Comparison of ENCODE assay signal across 8 cellular contexts in the genomic region with DNA sequence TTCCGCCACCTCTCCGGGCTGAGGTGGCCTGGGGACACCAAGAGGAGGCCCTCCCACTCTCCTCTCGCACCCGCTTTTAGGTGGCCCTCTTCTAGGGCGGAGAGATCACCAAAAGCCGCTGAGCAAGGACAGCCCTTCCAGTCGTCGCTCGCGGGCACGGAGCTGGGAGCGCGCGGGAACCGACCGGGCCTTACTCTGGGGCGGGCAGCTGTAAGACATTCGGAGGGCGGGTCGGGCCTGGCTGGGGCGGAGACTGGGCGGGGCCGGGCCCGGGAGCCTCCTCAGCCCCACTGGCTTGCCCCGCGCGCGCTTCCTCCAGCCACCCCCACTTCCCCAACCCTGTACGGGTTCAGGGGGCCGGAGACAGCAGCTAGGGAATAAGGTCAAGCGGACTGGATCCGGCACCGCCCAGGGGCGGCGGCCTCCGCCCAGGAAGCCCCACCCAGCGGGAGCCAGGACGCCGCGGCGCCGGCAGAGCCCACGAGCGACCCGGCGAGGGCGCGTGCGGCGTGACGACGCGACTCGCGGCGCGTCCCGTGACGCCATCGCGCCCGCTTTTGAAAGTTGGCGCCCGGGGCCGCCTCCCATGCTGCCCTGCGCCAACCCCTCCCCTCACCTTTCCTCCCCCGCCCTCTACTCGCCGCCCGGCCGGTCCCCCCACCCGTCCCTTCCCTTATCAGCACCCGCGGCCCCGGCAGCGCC. TPM values are rescaled to one million over a fixed set of nuclear protein-coding genes. Genes with fewer than 3 reads are reported as not detected.
A peak's percentile ranks its signal among the peaks of the same experiment; 100 is the strongest.
DNase-seq lines count a peak whose midpoint lies in the region; ATAC-seq and TF ChIP-seq lines count a peak whose summit lies in the region.

No MANE protein-coding gene starts in this region.

- TF ChIP-seq POLR2A in esophagus muscularis mucosa (IDR thresholded peaks at IDR 0.05; ENCODE audit: low read depth), result no peak

- H3K27me3 ChIP-seq in PC-9 (ENCODE audit: insufficient read depth, low read depth) (no peaks in the 10 kb centered on the region), esophagus muscularis mucosa (no peaks in the 10 kb centered on the region)

- peak overlapping the region; percentile 61 for H3K4me3 ChIP-seq in PC-9
- H3K4me3 ChIP-seq in esophagus muscularis mucosa, result peak overlapping the region; percentile 78 to 98 (median 88)

- H3K9me2 ChIP-seq in PC-9 (ENCODE audit: insufficient read depth), result no peaks in the 10 kb centered on the region

- peaks cover 44% of the 10 kb centered on the region for H3K79me2 ChIP-seq in PC-9 (ENCODE audit: low read depth)

- H3K4me2 ChIP-seq in PC-9, result peak overlapping the region; percentile 76

- POLR2A ChIA-PET in PC-9 (lab: Charles Lee; ENCODE audit: unreplicated experiment), result interaction anchor here (0.7 kb wide), 2 partner anchors 153 to 321 kb away, joined by 3 read pairs; no protein-coding TSS in a partner anchor

- H3K4me1 ChIP-seq in PC-9 (replicated peaks; ENCODE audit: insufficient read depth), result peaks cover 24% of the 10 kb centered on the region
- H3K4me1 ChIP-seq in esophagus muscularis mucosa, result peaks cover 22 to 44% (median 35%) of the 10 kb centered on the region in 4 donors

- peaks cover 20% of the 10 kb centered on the region; the same call in 1 of the 2 replicates for H4K20me1 ChIP-seq in PC-9 (ENCODE audit: insufficient read depth)

- H3K27ac ChIP-seq in PC-9 (peak overlapping the region; percentile 89), esophagus muscularis mucosa (replicated peaks in 1 of 4) (peak overlapping the region; percentile 99 to 100 (median 100))

- CTCF ChIA-PET in PC-9 (lab: Charles Lee), result interaction anchor here (0.6 to 2.8 kb wide), 7 partner anchors 15 to 255 kb away, joined by 3 to 17 read pairs (median 7); no protein-coding TSS in a partner anchor

- intact Hi-C loops in PC-9 (cut with micrococcal nuclease; ENCODE audit: unreplicated experiment) (loop anchor here (1.0 to 10.0 kb wide), 4 partner anchors 41 to 107 kb away; a partner anchor contains a TSS), esophagus muscularis mucosa (cut with DNase I) (loop anchor here (2.0 to 5.0 kb wide), 4 partner anchors 33 to 155 kb away; a partner anchor contains a TSS)

- 0% methylated on average over 36 of the region's 76 CpGs for WGBS in esophagus muscularis mucosa

- H3K27me3 Mint-ChIP-seq in IgD-negative memory B cell, result no peaks in the 10 kb centered on the region
- H3K27me3 Mint-ChIP-seq in activated T-cell treated with anti-CD3 and anti-CD28 coated beads, Interleukin-2, amount 50 U/mL, for 4 hours (ENCODE audit: low read depth), result no peaks in the 10 kb centered on the region

- no peaks in the 10 kb centered on the region for H3K36me3 ChIP-seq in PC-9 (ENCODE audit: low read depth)
- no peaks in the 10 kb centered on the region for H3K36me3 ChIP-seq in esophagus muscularis mucosa

- H3K27ac Mint-ChIP-seq in IgD-negative memory B cell, result peak overlapping the region; percentile 91 to 95 (median 95)

- DNase-seq in DMS53 treated with DMSO at 0.1 percent for 48 hours (lab: John Stamatoyannopoulos, UW; ENCODE audit: unreplicated experiment), result peak; percentile 93
- peak; percentile 87 to 97 for DNase-seq in PC-9
- peak; percentile 95 for DNase-seq in activated T-cell treated with anti-CD3 and anti-CD28 coated beads, Interleukin-2, amount 50 U/mL, for 4 hours
- DNase-seq in esophagus muscularis mucosa (ENCODE audit: extremely low spot score), result peak; percentile 98
- DNase-seq in myocyte (ENCODE audit: low read depth), result peak; percentile 96
- DNase-seq in stimulated activated CD8-positive, alpha-beta memory T cell treated with anti-CD3 and anti-CD28 coated beads, Interleukin-7, amount 100 ng/mL, for 24 hours (ENCODE audit: low read depth), result peak; percentile 94

- H3K4me1 Mint-ChIP-seq in IgD-negative memory B cell, result peaks cover 28 to 34% (median 29%) of the 10 kb centered on the region in 3 donors
- peaks cover 45% of the 10 kb centered on the region for H3K4me1 Mint-ChIP-seq in activated T-cell treated with anti-CD3 and anti-CD28 coated beads, Interleukin-2, amount 50 U/mL, for 4 hours (ENCODE audit: low read depth)

- BruUV-seq in PC-9 (replicated peaks; lab: Mats Ljungman, UMichigan), result no TSS peak

- peak; percentile 72 for ATAC-seq in GM21619 (IDR thresholded peaks at IDR 0.05; ENCODE audit: unreplicated experiment)
- peak; percentile 75 to 83 for ATAC-seq in activated T-cell treated with anti-CD3 and anti-CD28 coated beads, Interleukin-2, amount 50 U/mL, for 4 hours

- TF ChIP-seq EP300 in esophagus muscularis mucosa (IDR thresholded peaks at IDR 0.05), result no peak

- no peak for TF ChIP-seq CTCF in PC-9 (conservative IDR thresholded peaks at IDR 0.05)
- TF ChIP-seq CTCF in esophagus muscularis mucosa (IDR thresholded peaks at IDR 0.05), result no peak

- peaks cover 29% of the 10 kb centered on the region for H3F3A ChIP-seq in PC-9 (ENCODE audit: insufficient read depth, low read depth)

- H3K36me3 Mint-ChIP-seq in IgD-negative memory B cell, result peaks cover 8% of the 10 kb centered on the region
- H3K36me3 Mint-ChIP-seq in activated T-cell treated with anti-CD3 and anti-CD28 coated beads, Interleukin-2, amount 50 U/mL, for 4 hours (ENCODE audit: insufficient read depth), result no peaks in the 10 kb centered on the region

- peak overlapping the region; percentile 89 to 96 (median 94) for H3K4me3 Mint-ChIP-seq in IgD-negative memory B cell
- H3K4me3 Mint-ChIP-seq in activated T-cell treated with anti-CD3 and anti-CD28 coated beads, Interleukin-2, amount 50 U/mL, for 4 hours, result peak overlapping the region; percentile 85

- H3K9me3 Mint-ChIP-seq in IgD-negative memory B cell, result no peaks in the 10 kb centered on the region
- H3K9me3 Mint-ChIP-seq in activated T-cell treated with anti-CD3 and anti-CD28 coated beads, Interleukin-2, amount 50 U/mL, for 4 hours, result no peaks in the 10 kb centered on the region

- H3K9me3 ChIP-seq in PC-9 (ENCODE audit: insufficient read depth, low read depth) (no peaks in the 10 kb centered on the region), esophagus muscularis mucosa (no peaks in the 10 kb centered on the region)

- peak overlapping the region; percentile 78 for H2AFZ ChIP-seq in PC-9

RNA-seq across cellular contexts. Expression of a gene that starts 0.4 kb away (rescaled TPM):
- polyA plus RNA-seq in IgD-negative memory B cell, result 70.9 TPM
- total RNA-seq in PC-9 (2021) (35.3 and 39.0 TPM in 2 replicates), esophagus muscularis mucosa (10 to 100 TPM; 27.5 to 46.3 (median 38.5) TPM), myocyte (27.9 and 35.7 TPM in 2 replicates)
- 10 to 100 TPM; 53.7 to 59.3 (median 54.0) TPM for total RNA-seq in activated T-cell treated with anti-CD3 and anti-CD28 coated beads, Interleukin-2, amount 50 U/mL, for 4 hours
- 20.0 TPM for polyA plus RNA-seq in myocyte (2012)

RNA-seq across cellular contexts. Expression of a gene that starts 33.3 kb away (rescaled TPM):
- 43.8 TPM for polyA plus RNA-seq in IgD-negative memory B cell
- 76.7 and 113 TPM in 2 replicates for total RNA-seq in PC-9 (2021)
- total RNA-seq in activated T-cell treated with anti-CD3 and anti-CD28 coated beads, Interleukin-2, amount 50 U/mL, for 4 hours, result 10 to 100 TPM; 17.9 to 26.2 (median 18.0) TPM
- total RNA-seq in esophagus muscularis mucosa, result 100 to 1,000 TPM in 1 of 4 donors, 10 to 100 TPM in 3; 63.1 to 108 (median 68.4) TPM
- 32.4 and 37.8 TPM in 2 replicates for total RNA-seq in myocyte
- polyA plus RNA-seq in myocyte (2012), result 66.9 TPM

Comparison
In these comparisons a context has a peak if more than half of its experiments do, and no peak if none do; other contexts are left out.
1. Peak in every context shown above with its lines: DNase-seq, ATAC-seq, H3K4me3 ChIP-seq and H3K27ac ChIP-seq.